Comparison of ENCODE assay signal across 21 cellular contexts in the genomic region with DNA sequence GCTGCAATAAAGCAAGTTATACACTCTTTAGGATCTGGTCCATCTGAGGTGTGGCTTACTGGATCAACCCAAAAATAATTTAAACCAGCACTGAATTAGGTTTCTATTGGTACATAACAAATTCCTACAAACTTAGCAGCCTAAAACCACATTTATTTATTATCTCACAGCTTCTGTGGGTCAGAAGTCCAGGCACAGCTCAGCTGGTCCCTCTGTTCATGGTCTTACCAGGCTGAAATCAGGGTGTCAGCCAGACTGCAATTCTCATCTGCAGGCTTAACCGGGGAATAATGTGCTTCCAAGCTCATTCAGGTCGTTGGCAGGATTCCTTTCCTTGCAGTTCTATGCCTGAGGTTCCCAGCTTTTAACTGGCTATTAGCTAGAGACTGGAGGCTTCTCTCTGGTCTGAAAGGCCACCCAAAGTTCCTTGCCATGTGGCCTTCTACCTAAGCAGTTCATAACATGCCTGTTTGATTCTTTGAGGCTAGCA.
"Had no signal": no experiment of that assay in that cellular context is flagged by ENCODE, and none has a peak within 500 bp of the region (broad histone marks: within the 10 kb centered on the region; RNA-seq: fewer than 3 reads in every experiment).

No MANE protein-coding gene starts in this region.

- DNase-seq: KBM-7, MV-4-11, NCI-H1048, NCI-H1105 treated with DMSO at 0.1 percent for 48 hours, NCI-H1417 treated with DMSO at 0.1 percent for 48 hours, NCI-H146, NCI-H1694 treated with DMSO at 0.1 percent for 48 hours, NCI-H2029, NCI-H2081 treated with DMSO at 0.1 percent for 48 hours, NCI-H2171, NCI-H226, NCI-H446, NCI-H510A, NCI-H524 treated with DMSO at 0.1 percent for 48 hours, NCI-H69, NCI-H774, PC-3, SHP77 had no signal

- H3K27ac ChIP-seq: RWPE1 had no signal

- ATAC-seq: Panc1, PC-3, SK-N-SH treated with all-trans-retinoic acid at 6 μM for 48 hours had no signal
